In genomic region chr15:95712785-95713184, GRCh38 we compare ENCODE assay signal across 22 cellular contexts.
"Had no signal": no experiment of that assay in that cellular context is flagged by ENCODE, and none has a peak within 500 bp of the region (broad histone marks: within the 10 kb centered on the region; RNA-seq: fewer than 3 reads in every experiment).

No MANE protein-coding gene starts in this region.

- H3K4me3 Mint-ChIP-seq: activated naive CD4-positive, alpha-beta T cell treated with anti-CD3 and anti-CD28 coated beads, Interleukin-2, amount 10 ng/mL, durations not matched to agents 7 days and 5 days; activated naive CD8-positive, alpha-beta T cell treated with anti-CD3 and anti-CD28 coated beads, Interleukin-2, amount 50 U/mL, for 24 hours; natural killer cell treated with Interleukin-12 subunit alpha and Interleukin-12 subunit beta and Interleukin-15 and Interleukin-18, amount 100 ng/mL, for 72 hours had no signal

- H3K4me3 ChIP-seq: breast epithelium, hepatocyte, lower lobe of right lung, sigmoid colon, tibial artery had no signal

- H3K27ac Mint-ChIP-seq: activated naive CD4-positive, alpha-beta T cell treated with anti-CD3 and anti-CD28 coated beads, Interleukin-2, amount 10 ng/mL, durations not matched to agents 7 days and 5 days; activated naive CD8-positive, alpha-beta T cell treated with anti-CD3 and anti-CD28 coated beads, Interleukin-2, amount 50 U/mL, for 24 hours; natural killer cell treated with Interleukin-12 subunit alpha and Interleukin-12 subunit beta and Interleukin-15 and Interleukin-18, amount 100 ng/mL, for 72 hours had no signal

- H2AFZ ChIP-seq: hepatocyte had no signal

- H3K27me3 ChIP-seq: breast epithelium, foreskin keratinocyte, hepatocyte, sigmoid colon, tibial artery had no signal

- H3K9me3 ChIP-seq: breast epithelium, lower lobe of right lung, sigmoid colon, tibial artery had no signal

- H3K27ac ChIP-seq: breast epithelium, foreskin keratinocyte, hepatocyte, lower lobe of right lung, sigmoid colon, tibial artery, WERI-Rb-1 had no signal

- H3K36me3 ChIP-seq: breast epithelium, lower lobe of right lung, sigmoid colon, tibial artery, WERI-Rb-1 had no signal

- H3K36me3 Mint-ChIP-seq: activated naive CD4-positive, alpha-beta T cell treated with anti-CD3 and anti-CD28 coated beads, Interleukin-2, amount 10 ng/mL, durations not matched to agents 7 days and 5 days; natural killer cell treated with Interleukin-12 subunit alpha and Interleukin-12 subunit beta and Interleukin-15 and Interleukin-18, amount 100 ng/mL, for 72 hours had no signal

- H3K4me1 ChIP-seq: breast epithelium, lower lobe of right lung had no signal

- DNase-seq: activated CD4-positive, alpha-beta T cell treated with anti-CD3 and anti-CD28 coated beads for 1 hour; activated CD8-positive, alpha-beta memory T cell treated with anti-CD3 and anti-CD28 coated beads for 24 hours; activated CD8-positive, alpha-beta memory T cell treated with anti-CD3 and anti-CD28 coated beads, Interleukin-2, amount 50 U/mL, for 48 hours; activated effector memory CD4-positive, alpha-beta T cell treated with Interleukin-2 at 50 U/mL for 16 hours; activated naive CD4-positive, alpha-beta T cell treated with anti-CD3 and anti-CD28 coated beads, Interleukin-2, amount 10 ng/mL, durations not matched to agents 7 days and 5 days; activated naive CD8-positive, alpha-beta T cell treated with anti-CD3 and anti-CD28 coated beads, Interleukin-2, amount 50 U/mL, for 24 hours; activated T-cell treated with anti-CD3 and anti-CD28 coated beads, Interleukin-2, amount 50 U/mL, for 48 hours; anterior cingulate cortex; effector CD4-positive, alpha-beta T cell; islet precursor cell; lower lobe of right lung; sigmoid colon; stimulated activated CD4-positive, alpha-beta T cell treated with anti-CD3 and anti-CD28 coated beads, Interleukin-12 subunit alpha, Interleukin-12 subunit beta, amount 100 ng/mL, for 4 hours; stimulated activated CD4-positive, alpha-beta T cell treated with anti-CD3 and anti-CD28 coated beads, Interleukin-1b, Interleukin-23, amount 100 ng/mL, for 48 hours; stimulated activated naive CD8-positive, alpha-beta T cell treated with anti-CD3 and anti-CD28 coated beads, Interleukin-15, Interleukin-2, amounts not matched to agents 100 U/mL and 50 U/mL, for 24 hours; substantia nigra; tibial artery; WERI-Rb-1 had no signal

- H3K4me1 Mint-ChIP-seq: activated naive CD4-positive, alpha-beta T cell treated with anti-CD3 and anti-CD28 coated beads, Interleukin-2, amount 10 ng/mL, durations not matched to agents 7 days and 5 days had no signal

- H3K79me2 ChIP-seq: hepatocyte had no signal

- H3K27me3 Mint-ChIP-seq: activated naive CD4-positive, alpha-beta T cell treated with anti-CD3 and anti-CD28 coated beads, Interleukin-2, amount 10 ng/mL, durations not matched to agents 7 days and 5 days; activated naive CD8-positive, alpha-beta T cell treated with anti-CD3 and anti-CD28 coated beads, Interleukin-2, amount 50 U/mL, for 24 hours had no signal

- H3K4me2 ChIP-seq: hepatocyte had no signal

- H3K9me3 Mint-ChIP-seq: activated naive CD4-positive, alpha-beta T cell treated with anti-CD3 and anti-CD28 coated beads, Interleukin-2, amount 10 ng/mL, durations not matched to agents 7 days and 5 days; activated naive CD8-positive, alpha-beta T cell treated with anti-CD3 and anti-CD28 coated beads, Interleukin-2, amount 50 U/mL, for 24 hours; natural killer cell treated with Interleukin-12 subunit alpha and Interleukin-12 subunit beta and Interleukin-15 and Interleukin-18, amount 100 ng/mL, for 72 hours had no signal
